Comparison of ENCODE assay signal across 8 cellular contexts in the genomic region with DNA sequence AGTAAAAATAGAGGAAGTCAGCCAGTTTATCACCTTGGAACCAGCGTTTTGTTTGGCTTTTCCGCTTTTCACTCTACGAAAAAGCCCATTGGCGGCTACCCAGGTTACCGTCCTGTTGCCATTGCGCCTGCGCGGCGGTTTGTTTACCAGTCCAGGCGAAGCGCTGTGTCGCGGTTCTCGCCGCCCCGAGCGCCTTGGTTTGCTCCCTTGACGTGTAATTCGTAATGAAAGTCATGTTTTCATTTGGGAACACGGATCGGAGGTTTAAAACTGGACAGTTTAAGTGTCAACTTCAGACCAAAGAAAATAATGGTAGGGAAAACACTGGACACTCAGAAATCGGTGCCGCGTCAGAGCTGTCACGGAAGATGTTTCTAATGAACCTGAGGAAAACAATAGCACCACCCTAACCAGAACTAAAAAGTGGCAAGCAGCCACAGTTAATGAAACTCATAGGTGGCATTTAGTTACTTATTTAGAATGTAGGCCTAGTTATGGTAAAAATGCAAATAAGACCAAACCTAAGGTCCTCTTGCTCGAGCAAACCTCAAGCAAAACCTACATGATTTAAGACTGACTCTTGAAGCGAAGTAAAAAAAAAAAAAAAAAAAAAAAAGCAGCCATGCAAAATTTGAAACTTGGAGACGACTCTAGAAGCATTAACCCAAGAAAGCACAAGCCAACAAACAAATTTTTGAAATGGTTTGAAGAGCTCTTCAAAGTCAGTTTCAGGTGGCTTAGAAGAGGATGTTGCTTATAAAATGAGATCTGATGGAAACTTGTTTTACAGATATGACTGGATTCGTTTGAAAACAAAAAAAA. TPM values are rescaled to one million over a fixed set of nuclear protein-coding genes. Genes with fewer than 3 reads are reported as not detected.
DNase-seq lines count a peak whose midpoint lies in the region; ATAC-seq and TF ChIP-seq lines count a peak whose summit lies in the region.

No MANE protein-coding gene starts in this region.

- POLR2A ChIA-PET in Panc1 (lab: Charles Lee): interaction anchor here (0.6 kb wide), 1 partner anchor 197 kb away, joined by 20 read pairs; no protein-coding TSS in a partner anchor
- POLR2A ChIA-PET in naive thymus-derived CD4-positive, alpha-beta T cell (lab: Charles Lee): interaction anchor here (0.6 to 35.7 kb wide), 26 partner anchors 9 to 1672 kb away, joined by 3 to 1179 read pairs (median 4); a partner anchor contains a TSS

- H4K20me1 ChIP-seq in fibroblast of lung (ENCODE audit: control insufficient read depth, extremely low read depth, insufficient read depth, low read length): no peaks in the 10 kb centered on the region

- no peaks in the 10 kb centered on the region for H3K79me2 ChIP-seq in fibroblast of lung (ENCODE audit: control insufficient read depth, insufficient read depth, low read length)

- BruUV-seq in Calu3 (replicated peaks; lab: Mats Ljungman, UMichigan) (TSS peak; percentile 96), Panc1 (replicated peaks; lab: Mats Ljungman, UMichigan) (TSS peak; percentile 85)

- intact Hi-C loops in Calu3 (cut with micrococcal nuclease; ENCODE audit: unreplicated experiment) (no loop called here), Panc1 (cut with micrococcal nuclease; ENCODE audit: unreplicated experiment) (no loop called here)
- intact Hi-C loops in activated T-helper 1 cell treated with anti-CD3 and anti-CD28 coated beads, Interleukin-12 subunit alpha, Interleukin-12 subunit beta, Interleukin-2, Interleukin-4 antibody, amounts not matched to agents 30 ng/mL and 10 ng/mL and 1 ng/mL, durations not matched to agents 14 hours and 24 hours and 36 hours (cut with micrococcal nuclease): loop anchor here (1.0 to 5.0 kb wide), 12 partner anchors 29 to 1044 kb away; a partner anchor contains a TSS
- intact Hi-C loops in naive thymus-derived CD4-positive, alpha-beta T cell (cut with micrococcal nuclease): loop anchor here (1.0 to 10.0 kb wide), 14 partner anchors 8 to 1522 kb away; a partner anchor contains a TSS

- in situ Hi-C loops in Panc1 (cut with HindIII; ENCODE audit: low pct_unique_long_range_greater_than_20kb, low sequenced_read_pairs): no loop called here

- peaks cover 7% of the 10 kb centered on the region; the same call in 1 of the 2 replicates for H3K4me1 ChIP-seq in Panc1 (ENCODE audit: control insufficient read depth, insufficient read depth, low read length)
- no peaks in the 10 kb centered on the region for H3K4me1 ChIP-seq in fibroblast of lung (ENCODE audit: control insufficient read depth, extremely low read depth, insufficient read depth, low read length)
- H3K4me1 ChIP-seq in naive thymus-derived CD4-positive, alpha-beta T cell (ENCODE audit: control insufficient read depth in 2 of 2, insufficient read depth in 2 of 2, low read length in 2 of 2): peaks cover 11 to 16% of the 10 kb centered on the region in 2 donors

- H3K36me3 ChIP-seq in Panc1 (ENCODE audit: control insufficient read depth, insufficient read depth, low read length) (no peaks in the 10 kb centered on the region), fibroblast of lung (ENCODE audit: control insufficient read depth, insufficient read depth, low read length) (no peaks in the 10 kb centered on the region)
- H3K36me3 ChIP-seq in naive thymus-derived CD4-positive, alpha-beta T cell (ENCODE audit: control insufficient read depth in 2 of 3, insufficient read depth in 3 of 3, low read length in 3 of 3): no peaks in the 10 kb centered on the region

- peak overlapping the region; percentile 51 to 90 for H3K4me3 ChIP-seq in Panc1 (ENCODE audit: low read depth in 2 of 2, low read length in 2 of 2)
- H3K4me3 ChIP-seq in fibroblast of lung (replicated peaks in 1 of 4; ENCODE audit: control extremely low read depth in 1 of 4, insufficient read depth in 1 of 4, low read depth in 3 of 4, low read length in 4 of 4): peak overlapping the region; percentile 36 to 89 (median 61)
- H3K4me3 ChIP-seq in naive thymus-derived CD4-positive, alpha-beta T cell (ENCODE audit: low read length): peak overlapping the region; percentile 63

- peak overlapping the region; percentile 71 for H2AFZ ChIP-seq in fibroblast of lung (ENCODE audit: low read length)

- H3K4me2 ChIP-seq in fibroblast of lung (ENCODE audit: extremely low read depth, insufficient read depth, low read length): peak overlapping the region; percentile 95

- CTCF ChIA-PET in Calu3 (lab: Charles Lee): interaction anchor here (0.5 to 1.0 kb wide), 4 partner anchors 25 to 358 kb away, joined by 3 to 8 read pairs (median 5); no protein-coding TSS in a partner anchor
- CTCF ChIA-PET in Panc1 (lab: Charles Lee): interaction anchor here (0.7 kb wide), 1 partner anchor 112 kb away, joined by 9 read pairs; no protein-coding TSS in a partner anchor
- CTCF ChIA-PET in naive thymus-derived CD4-positive, alpha-beta T cell (lab: Charles Lee): interaction anchor here (0.8 to 5.0 kb wide), 6 partner anchors 10 to 339 kb away, joined by 3 to 29 read pairs (median 4); a partner anchor contains a TSS

- H3K4me1 Mint-ChIP-seq in Calu3 (ENCODE audit: low read depth, unreplicated experiment): peaks cover 29% of the 10 kb centered on the region
- peaks cover 49% of the 10 kb centered on the region for H3K4me1 Mint-ChIP-seq in activated T-helper 1 cell treated with anti-CD3 and anti-CD28 coated beads, Interleukin-12 subunit alpha, Interleukin-12 subunit beta, Interleukin-2, Interleukin-4 antibody, amounts not matched to agents 30 ng/mL and 10 ng/mL and 1 ng/mL, durations not matched to agents 14 hours and 24 hours and 36 hours (ENCODE audit: low read depth)
- H3K4me1 Mint-ChIP-seq in naive thymus-derived CD4-positive, alpha-beta T cell: peaks cover 24 to 63% (median 33%) of the 10 kb centered on the region in 7 donors
- H3K4me1 Mint-ChIP-seq in stimulated activated naive B cell treated with anti-CD40 and anti-IgM and Interleukin-4, amounts not matched to agents 10 μg/mL and 1 μg/mL and 100 μg/mL, for 72 hours: peaks cover 20 to 37% of the 10 kb centered on the region in 2 donors

- H3K27ac Mint-ChIP-seq in Calu3 (ENCODE audit: unreplicated experiment): peak overlapping the region; percentile 79
- H3K27ac Mint-ChIP-seq in activated T-helper 1 cell treated with anti-CD3 and anti-CD28 coated beads, Interleukin-12 subunit alpha, Interleukin-12 subunit beta, Interleukin-2, Interleukin-4 antibody, amounts not matched to agents 30 ng/mL and 10 ng/mL and 1 ng/mL, durations not matched to agents 14 hours and 24 hours and 36 hours: peak overlapping the region; percentile 89
- peak overlapping the region; percentile 95 to 100 (median 100) for H3K27ac Mint-ChIP-seq in naive thymus-derived CD4-positive, alpha-beta T cell
- peak overlapping the region; percentile 98 for H3K27ac Mint-ChIP-seq in stimulated activated naive B cell treated with anti-CD40 and anti-IgM and Interleukin-4, amounts not matched to agents 10 μg/mL and 1 μg/mL and 100 μg/mL, for 72 hours

- DNase-seq in Calu3: peak; percentile 85
- DNase-seq in HuH-7.5 (ENCODE audit: low spot score): peak; percentile 45
- DNase-seq in Panc1 (ENCODE audit: low read depth, low spot score): no peak
- peak; percentile 91 for DNase-seq in activated T-helper 1 cell treated with anti-CD3 and anti-CD28 coated beads, Interleukin-12 subunit alpha, Interleukin-12 subunit beta, Interleukin-2, Interleukin-4 antibody, amounts not matched to agents 30 ng/mL and 10 ng/mL and 1 ng/mL, durations not matched to agents 14 hours and 24 hours and 36 hours (ENCODE audit: low spot score)
- DNase-seq in fibroblast of lung (ENCODE audit: low read depth in 2 of 2): peak; percentile 76 to 87
- peak; percentile 86 to 97 (median 92) for DNase-seq in naive thymus-derived CD4-positive, alpha-beta T cell
- DNase-seq in stimulated activated naive B cell treated with anti-CD40 and anti-IgM and Interleukin-4, amounts not matched to agents 10 μg/mL and 1 μg/mL and 100 μg/mL, for 72 hours: peak; percentile 86

- H3K27ac ChIP-seq in Panc1 (ENCODE audit: low read length): peak overlapping the region; percentile 93
- H3K27ac ChIP-seq in fibroblast of lung (ENCODE audit: insufficient read depth, low read length): peak overlapping the region; percentile 81
- peak overlapping the region; percentile 93 for H3K27ac ChIP-seq in naive thymus-derived CD4-positive, alpha-beta T cell (ENCODE audit: low read depth, low read length)

- no peaks in the 10 kb centered on the region for H3K27me3 ChIP-seq in Panc1 (ENCODE audit: control insufficient read depth, insufficient read depth, low read length)
- H3K27me3 ChIP-seq in fibroblast of lung (ENCODE audit: control insufficient read depth, insufficient read depth, low read length): no peaks in the 10 kb centered on the region
- no peaks in the 10 kb centered on the region for H3K27me3 ChIP-seq in naive thymus-derived CD4-positive, alpha-beta T cell (ENCODE audit: control insufficient read depth in 2 of 2, insufficient read depth in 2 of 2, low read length in 2 of 2)

- no peaks in the 10 kb centered on the region for H3K9me3 ChIP-seq in Panc1 (ENCODE audit: control insufficient read depth, insufficient read depth, low read depth, low read length)
- H3K9me3 ChIP-seq in fibroblast of lung (ENCODE audit: control insufficient read depth, insufficient read depth, low read depth, low read length): no peaks in the 10 kb centered on the region
- H3K9me3 ChIP-seq in naive thymus-derived CD4-positive, alpha-beta T cell (ENCODE audit: control insufficient read depth in 2 of 3, low read length in 3 of 3): no peaks in the 10 kb centered on the region

- H3K4me3 Mint-ChIP-seq in Calu3 (ENCODE audit: low read depth, unreplicated experiment): peak overlapping the region; percentile 73
- peak overlapping the region; percentile 96 for H3K4me3 Mint-ChIP-seq in activated T-helper 1 cell treated with anti-CD3 and anti-CD28 coated beads, Interleukin-12 subunit alpha, Interleukin-12 subunit beta, Interleukin-2, Interleukin-4 antibody, amounts not matched to agents 30 ng/mL and 10 ng/mL and 1 ng/mL, durations not matched to agents 14 hours and 24 hours and 36 hours
- H3K4me3 Mint-ChIP-seq in naive thymus-derived CD4-positive, alpha-beta T cell: peak overlapping the region; percentile 79 to 99 (median 95)
- H3K4me3 Mint-ChIP-seq in stimulated activated naive B cell treated with anti-CD40 and anti-IgM and Interleukin-4, amounts not matched to agents 10 μg/mL and 1 μg/mL and 100 μg/mL, for 72 hours: peak overlapping the region; percentile 87 to 89

- TF ChIP-seq CTCF in Calu3 (IDR thresholded peaks at IDR 0.05; ENCODE audit: unreplicated experiment): no peak
- no peak for TF ChIP-seq CTCF in Panc1 (IDR thresholded peaks at IDR 0.05)
- no peak for TF ChIP-seq CTCF in fibroblast of lung (conservative IDR thresholded peaks at IDR 0.05 in 1 of 2, IDR thresholded peaks at IDR 0.05 in 1 of 2; ENCODE audit: low read depth in 1 of 2, low read length in 2 of 2)

- ATAC-seq in GM21528 (IDR thresholded peaks at IDR 0.05; ENCODE audit: low FRiP score, unreplicated experiment): peak; percentile 71
- ATAC-seq in Panc1: peak; percentile 85
- ATAC-seq in naive thymus-derived CD4-positive, alpha-beta T cell: peak; percentile 92
- peak; percentile 85 to 87 for ATAC-seq in stimulated activated naive B cell treated with anti-CD40 and anti-IgM and Interleukin-4, amounts not matched to agents 10 μg/mL and 1 μg/mL and 100 μg/mL, for 72 hours (replicated peaks)

- no peaks in the 10 kb centered on the region for H3K9me3 Mint-ChIP-seq in Calu3 (ENCODE audit: low read depth, unreplicated experiment)
- peaks cover 3% of the 10 kb centered on the region for H3K9me3 Mint-ChIP-seq in activated T-helper 1 cell treated with anti-CD3 and anti-CD28 coated beads, Interleukin-12 subunit alpha, Interleukin-12 subunit beta, Interleukin-2, Interleukin-4 antibody, amounts not matched to agents 30 ng/mL and 10 ng/mL and 1 ng/mL, durations not matched to agents 14 hours and 24 hours and 36 hours
- peaks cover 0 to 5% (median 0%) of the 10 kb centered on the region in 11 donors for H3K9me3 Mint-ChIP-seq in naive thymus-derived CD4-positive, alpha-beta T cell
- H3K9me3 Mint-ChIP-seq in stimulated activated naive B cell treated with anti-CD40 and anti-IgM and Interleukin-4, amounts not matched to agents 10 μg/mL and 1 μg/mL and 100 μg/mL, for 72 hours: no peaks in the 10 kb centered on the region

- H3K27me3 Mint-ChIP-seq in Calu3 (ENCODE audit: unreplicated experiment): no peaks in the 10 kb centered on the region
- H3K27me3 Mint-ChIP-seq in activated T-helper 1 cell treated with anti-CD3 and anti-CD28 coated beads, Interleukin-12 subunit alpha, Interleukin-12 subunit beta, Interleukin-2, Interleukin-4 antibody, amounts not matched to agents 30 ng/mL and 10 ng/mL and 1 ng/mL, durations not matched to agents 14 hours and 24 hours and 36 hours (ENCODE audit: insufficient read depth): no peaks in the 10 kb centered on the region
- H3K27me3 Mint-ChIP-seq in naive thymus-derived CD4-positive, alpha-beta T cell: no peaks in the 10 kb centered on the region
- no peaks in the 10 kb centered on the region for H3K27me3 Mint-ChIP-seq in stimulated activated naive B cell treated with anti-CD40 and anti-IgM and Interleukin-4, amounts not matched to agents 10 μg/mL and 1 μg/mL and 100 μg/mL, for 72 hours

- peaks cover 19% of the 10 kb centered on the region for H3K36me3 Mint-ChIP-seq in Calu3 (ENCODE audit: insufficient read depth, unreplicated experiment)
- peaks cover 7% of the 10 kb centered on the region for H3K36me3 Mint-ChIP-seq in activated T-helper 1 cell treated with anti-CD3 and anti-CD28 coated beads, Interleukin-12 subunit alpha, Interleukin-12 subunit beta, Interleukin-2, Interleukin-4 antibody, amounts not matched to agents 30 ng/mL and 10 ng/mL and 1 ng/mL, durations not matched to agents 14 hours and 24 hours and 36 hours (ENCODE audit: low read depth)
- H3K36me3 Mint-ChIP-seq in naive thymus-derived CD4-positive, alpha-beta T cell: peaks cover 0 to 20% (median 0%) of the 10 kb centered on the region in 5 donors
- no peaks in the 10 kb centered on the region for H3K36me3 Mint-ChIP-seq in stimulated activated naive B cell treated with anti-CD40 and anti-IgM and Interleukin-4, amounts not matched to agents 10 μg/mL and 1 μg/mL and 100 μg/mL, for 72 hours

- peak overlapping the region; percentile 80 for H3K9ac ChIP-seq in fibroblast of lung (ENCODE audit: insufficient read depth, low read length)

RNA-seq across cellular contexts. Expression of a gene that starts 0.8 kb away (rescaled TPM):
- total RNA-seq in Calu3 (2022) (5.4 and 6.0 TPM in 2 replicates), Panc1 (2021; ENCODE audit: unreplicated experiment) (0.82 TPM), fibroblast of lung (not detected in 2 replicates)
- 0.61 TPM for polyA plus RNA-seq in Panc1 (2012; ENCODE audit: insufficient read length)
- 7.9 and 8.9 TPM in 2 replicates for total RNA-seq in activated T-helper 1 cell treated with anti-CD3 and anti-CD28 coated beads, Interleukin-12 subunit alpha, Interleukin-12 subunit beta, Interleukin-2, Interleukin-4 antibody, amounts not matched to agents 30 ng/mL and 10 ng/mL and 1 ng/mL, durations not matched to agents 14 hours and 24 hours and 36 hours
- polyA plus RNA-seq in fibroblast of lung: 0.24 and 0.35 TPM in 2 replicates
- 0.20 and 0.36 TPM in 2 replicates for polyA plus RNA-seq in fibroblast of lung (2012)
- polyA minus RNA-seq in fibroblast of lung (ENCODE audit: low replicate concordance): not detected in 2 replicates
- total RNA-seq in naive thymus-derived CD4-positive, alpha-beta T cell: 10 to 100 TPM in 1 of 5 experiments, 1 to 10 TPM in 3, under 1 TPM in 1; 0.69 to 10.4 (median 2.7) TPM
- polyA plus RNA-seq in naive thymus-derived CD4-positive, alpha-beta T cell: under 1 TPM; 0.17 to 0.52 TPM

RNA-seq across cellular contexts. Expression of a gene that starts 20.4 kb away (rescaled TPM):
- 37.7 and 41.0 TPM in 2 replicates for total RNA-seq in Calu3 (2022)
- 25.9 TPM for total RNA-seq in Panc1 (2021; ENCODE audit: unreplicated experiment)
- polyA plus RNA-seq in Panc1 (2012; ENCODE audit: insufficient read length): 34.2 TPM
- total RNA-seq in activated T-helper 1 cell treated with anti-CD3 and anti-CD28 coated beads, Interleukin-12 subunit alpha, Interleukin-12 subunit beta, Interleukin-2, Interleukin-4 antibody, amounts not matched to agents 30 ng/mL and 10 ng/mL and 1 ng/mL, durations not matched to agents 14 hours and 24 hours and 36 hours: 54.8 and 61.9 TPM in 2 replicates
- total RNA-seq in fibroblast of lung: 50.9 and 58.0 TPM in 2 replicates
- 12.6 and 21.4 TPM in 2 replicates for polyA plus RNA-seq in fibroblast of lung
- polyA plus RNA-seq in fibroblast of lung (2012): 16.7 and 28.0 TPM in 2 replicates
- 0.89 and 2.8 TPM in 2 replicates for polyA minus RNA-seq in fibroblast of lung (ENCODE audit: low replicate concordance)
- total RNA-seq in naive thymus-derived CD4-positive, alpha-beta T cell: 100 to 1,000 TPM; 105 to 205 (median 191) TPM
- polyA plus RNA-seq in naive thymus-derived CD4-positive, alpha-beta T cell: 10 to 100 TPM; 15.1 to 32.8 TPM

Comparison
In these comparisons a context has a peak if more than half of its experiments do, and no peak if none do; other contexts are left out.
1. intact Hi-C loops: an anchor here in activated T-helper 1 cell treated with anti-CD3 and anti-CD28 coated beads, Interleukin-12 subunit alpha, Interleukin-12 subunit beta, Interleukin-2, Interleukin-4 antibody, amounts not matched to agents 30 ng/mL and 10 ng/mL and 1 ng/mL, durations not matched to agents 14 hours and 24 hours and 36 hours (1.0 to 5.0 kb wide) and naive thymus-derived CD4-positive, alpha-beta T cell (1.0 to 10.0 kb wide); none called in Calu3 and Panc1.